8 cellular contexts compared by ENCODE assay signal in genomic region chr14:88553886-88554457, GRCh38. TPM values are rescaled to one million over a fixed set of nuclear protein-coding genes. Genes with fewer than 3 reads are reported as not detected.
A peak's percentile ranks its signal among the peaks of the same experiment; 100 is the strongest.
DNase-seq lines count a peak whose midpoint lies in the region; ATAC-seq and TF ChIP-seq lines count a peak whose summit lies in the region.

No MANE protein-coding gene starts in this region.

- H3K9me3 ChIP-seq in CD4-positive, alpha-beta memory T cell (ENCODE audit: control insufficient read depth in 1 of 2, low read length in 2 of 2), result no peaks in the 10 kb centered on the region
- no peaks in the 10 kb centered on the region for H3K9me3 ChIP-seq in ectodermal cell (ENCODE audit: control insufficient read depth, low read length)

- H3K27ac ChIP-seq in CD4-positive, alpha-beta memory T cell (ENCODE audit: low read depth, low read length), result no peak overlapping the region
- H3K27ac ChIP-seq in ectodermal cell (ENCODE audit: insufficient read depth, low read depth, low read length, poor library complexity, severe bottlenecking), result peak overlapping the region; percentile 56

- H3K36me3 ChIP-seq in CD4-positive, alpha-beta memory T cell (ENCODE audit: insufficient read depth, low read length), result no peaks in the 10 kb centered on the region
- peaks cover 9% of the 10 kb centered on the region for H3K36me3 ChIP-seq in ectodermal cell (ENCODE audit: control insufficient read depth, insufficient read depth, low read length)

- peak overlapping the region; percentile 37 to 84 (median 72) for H3K4me3 Mint-ChIP-seq in CD4-positive, alpha-beta memory T cell
- H3K4me3 Mint-ChIP-seq in naive B cell, result peak overlapping the region; percentile 47 to 83 (median 72)

- no peak for TF ChIP-seq CTCF in NB4 (IDR thresholded peaks at IDR 0.05; ENCODE audit: low read depth, low read length)

- CTCF ChIA-PET in CD4-positive, alpha-beta memory T cell (lab: Charles Lee; ENCODE audit: partially characterized antibody), result interaction anchor here (0.8 kb wide), 1 partner anchor 61 kb away, joined by 3 read pairs; no protein-coding TSS in a partner anchor

- peaks cover 30 to 40% of the 10 kb centered on the region in 2 donors for H3K27me3 Mint-ChIP-seq in CD4-positive, alpha-beta memory T cell
- H3K27me3 Mint-ChIP-seq in naive B cell, result peaks cover 42 to 77% (median 54%) of the 10 kb centered on the region in 3 donors

- H3K4me1 Mint-ChIP-seq in CD4-positive, alpha-beta memory T cell, result peaks cover 24 to 39% (median 33%) of the 10 kb centered on the region in 4 donors
- H3K4me1 Mint-ChIP-seq in naive B cell, result peaks cover 7 to 30% (median 14%) of the 10 kb centered on the region in 3 donors

- POLR2A ChIA-PET in CD4-positive, alpha-beta memory T cell (lab: Charles Lee; ENCODE audit: partially characterized antibody), result interaction anchor here (1.0 kb wide), 1 partner anchor 10 kb away, joined by 3 read pairs; no protein-coding TSS in a partner anchor

- ATAC-seq in naive B cell (ENCODE audit: low read depth in 2 of 2) (no peak), HG03342 (IDR thresholded peaks at IDR 0.05; ENCODE audit: unreplicated experiment) (no peak)

- DNase-seq in CD4-positive, alpha-beta memory T cell, result peak in 1 of 5 donors; percentile 22
- DNase-seq in NB4 (ENCODE audit: low read depth) (no peak), naive B cell (no peak), cortex of kidney (lab: John Stamatoyannopoulos, UW) (no peak), SK-N-DZ (ENCODE audit: low spot score) (no peak), NCI-H2029 treated with DMSO at 0.1 percent for 48 hours (lab: John Stamatoyannopoulos, UW) (no peak)

- peak overlapping the region in 2 of 7 donors; percentile 23 to 36 for H3K27ac Mint-ChIP-seq in CD4-positive, alpha-beta memory T cell
- H3K27ac Mint-ChIP-seq in naive B cell, result no peak overlapping the region

- WGBS in ectodermal cell, 2 experiments, result 1% methylated on average over 19 of the region's 19 CpGs

- no peaks in the 10 kb centered on the region for H3K36me3 Mint-ChIP-seq in CD4-positive, alpha-beta memory T cell
- no peaks in the 10 kb centered on the region for H3K36me3 Mint-ChIP-seq in naive B cell

- no peak for TF ChIP-seq POLR2A in NB4 (IDR thresholded peaks at IDR 0.05; ENCODE audit: extremely low read depth, insufficient read length)

- peaks cover 0 to 3% (median 0%) of the 10 kb centered on the region in 8 donors for H3K9me3 Mint-ChIP-seq in CD4-positive, alpha-beta memory T cell
- no peaks in the 10 kb centered on the region for H3K9me3 Mint-ChIP-seq in naive B cell

- peak overlapping the region in 1 of 2 donors; percentile 9 for H3K4me3 ChIP-seq in CD4-positive, alpha-beta memory T cell (ENCODE audit: low read length in 2 of 2)
- H3K4me3 ChIP-seq in NB4 (ENCODE audit: low read depth, low read length) (peak overlapping the region; percentile 46), ectodermal cell (ENCODE audit: insufficient read depth, low read depth, low read length) (peak overlapping the region; percentile 93)

- intact Hi-C loops in CD4-positive, alpha-beta memory T cell (cut with micrococcal nuclease), result loop anchor here (10.0 kb wide), 1 partner anchor 1401 kb away; the partner anchor contains the start of genes EFCAB11 and TDP1

- peaks cover 51% of the 10 kb centered on the region for H3K27me3 ChIP-seq in CD4-positive, alpha-beta memory T cell (ENCODE audit: insufficient read depth, low read length)
- H3K27me3 ChIP-seq in ectodermal cell (ENCODE audit: control insufficient read depth, insufficient read depth, low read length, poor library complexity, severe bottlenecking), result no peaks in the 10 kb centered on the region

- H3K4me1 ChIP-seq in CD4-positive, alpha-beta memory T cell (ENCODE audit: insufficient read depth, low read length), result peaks cover 27% of the 10 kb centered on the region
- H3K4me1 ChIP-seq in ectodermal cell (ENCODE audit: control insufficient read depth, insufficient read depth, low read length), result peaks cover 11% of the 10 kb centered on the region

RNA-seq across cellular contexts. Expression of gene PTPN21, which starts 0.8 kb away (rescaled TPM):
- not detected for total RNA-seq in CD4-positive, alpha-beta memory T cell
- polyA plus RNA-seq in CD4-positive, alpha-beta memory T cell, result not detected
- polyA plus RNA-seq in ectodermal cell (2013, experiment 1 of 4), result 24.1 TPM
- polyA plus RNA-seq in ectodermal cell (2013, experiment 2 of 4), result 28.3 TPM
- 17.1 TPM for polyA plus RNA-seq in ectodermal cell (2013, experiment 3 of 4)
- 20.5 TPM for polyA plus RNA-seq in ectodermal cell (2013, experiment 4 of 4)
- not detected for polyA plus RNA-seq in naive B cell (ENCODE audit: low read depth in 6 of 6)
- 1.3 TPM in 2 replicates for polyA plus RNA-seq in SK-N-DZ (2014; cell fraction: cytosol; rRNA removed)
- 2.9 and 5.0 TPM in 2 replicates for polyA plus RNA-seq in SK-N-DZ (2014; cell fraction: nucleus; rRNA removed)

RNA-seq across cellular contexts. Expression of gene ZC3H14, which starts 8.9 kb away (rescaled TPM):
- 10 to 100 TPM; 43.4 to 51.8 TPM for total RNA-seq in CD4-positive, alpha-beta memory T cell
- 10 to 100 TPM; 38.4 to 54.6 TPM for polyA plus RNA-seq in CD4-positive, alpha-beta memory T cell
- 135 TPM for polyA plus RNA-seq in ectodermal cell (2013, experiment 1 of 4)
- 135 TPM for polyA plus RNA-seq in ectodermal cell (2013, experiment 2 of 4)
- 103 TPM for polyA plus RNA-seq in ectodermal cell (2013, experiment 3 of 4)
- 116 TPM for polyA plus RNA-seq in ectodermal cell (2013, experiment 4 of 4)
- 10 to 100 TPM; 31.9 to 52.2 (median 42.4) TPM for polyA plus RNA-seq in naive B cell (ENCODE audit: low read depth in 6 of 6)
- polyA plus RNA-seq in SK-N-DZ (2014; cell fraction: cytosol; rRNA removed), result 48.5 and 59.8 TPM in 2 replicates
- 49.9 and 65.8 TPM in 2 replicates for polyA plus RNA-seq in SK-N-DZ (2014; cell fraction: nucleus; rRNA removed)
